In genomic region chr1:162206749-162207635, GRCh38 we compare ENCODE assay signal across 11 cellular contexts.
A peak's percentile ranks its signal among the peaks of the same experiment; 100 is the strongest.
DNase-seq lines count a peak whose midpoint lies in the region; ATAC-seq, FAIRE-seq and TF ChIP-seq lines count a peak whose summit lies in the region.
"Had no signal": no experiment of that assay in that cellular context is flagged by ENCODE, and none has a peak within 500 bp of the region (broad histone marks: within the 10 kb centered on the region; RNA-seq: fewer than 3 reads in every experiment).

No MANE protein-coding gene starts in this region.

- H3K9me3 ChIP-seq in HEK293 (ENCODE audit: control insufficient read depth, insufficient read depth, low read depth, low read length) (no peaks in the 10 kb centered on the region), pancreas (no peaks in the 10 kb centered on the region)

- H3K27ac ChIP-seq in HEK293 (ENCODE audit: extremely low read depth, low read depth, low read length) (peak overlapping the region; percentile 56), pancreas (peak overlapping the region in 3 of 4 donors; percentile 6 to 66 (median 53))
- H3K27ac ChIP-seq: KMS-11 had no signal

- no peaks in the 10 kb centered on the region for H3K36me3 ChIP-seq in HEK293 (ENCODE audit: control insufficient read depth in 2 of 2, insufficient read depth in 1 of 2, low read length in 2 of 2)
- H3K36me3 ChIP-seq in pancreas: no peaks in the 10 kb centered on the region

- no peaks in the 10 kb centered on the region for H3K27me3 ChIP-seq in pancreas

- H3K4me1 ChIP-seq in HEK293 (ENCODE audit: control insufficient read depth, insufficient read depth, low read length) (peaks cover 29% of the 10 kb centered on the region), pancreas (peaks cover 0 to 15% (median 10%) of the 10 kb centered on the region in 3 donors)

- in situ Hi-C loops in GM13976 (cut with MboI; ENCODE audit: low sequenced_read_pairs, unreplicated experiment): no loop called here

- FAIRE-seq in pancreas (lab: Jason Lieb, UNC): no peak

- WGBS in pancreas, 2 donors: 24 to 29% methylated on average over 12 of the region's 12 CpGs

- intact Hi-C loops in pancreas (cut with DNase I) (no loop called here), posterior vena cava (cut with DNase I) (no loop called here)

- ATAC-seq in pancreas (peak; percentile 91 to 94 (median 92)), GM21723 (IDR thresholded peaks at IDR 0.05; ENCODE audit: unreplicated experiment) (no peak), GM19328 (IDR thresholded peaks at IDR 0.05; ENCODE audit: unreplicated experiment) (no peak)

- POLR2A ChIA-PET in HEK293 (lab: Yijun Ruan, JAX): interaction anchor here (1.0 to 1.2 kb wide), 2 partner anchors 17 to 144 kb away, joined by 3 read pairs; no protein-coding TSS in a partner anchor

- TF ChIP-seq CTCF in HEK293 (tag by site-specific recombination; IDR thresholded peaks at IDR 0.05) (no peak), epithelial cell of proximal tubule (conservative IDR thresholded peaks at IDR 0.05; ENCODE audit: low read depth, low read length) (peak; percentile 4), pancreas (IDR thresholded peaks at IDR 0.05) (no peak), GM13976 (IDR thresholded peaks at IDR 0.05; ENCODE audit: borderline replicate concordance, control extremely low read depth, extremely low read depth, insufficient read depth, missing control alignments) (no peak)

- CTCF ChIA-PET in HEK293 (lab: Yijun Ruan, JAX): interaction anchor here (0.6 to 0.7 kb wide), 2 partner anchors 47 to 177 kb away, joined by 3 read pairs; no protein-coding TSS in a partner anchor

- DNase-seq in NCI-H226 (peak; percentile 54), epithelial cell of proximal tubule (ENCODE audit: low read depth) (peak; percentile 38), pancreas (peak; percentile 46 to 72 (median 55)), GM13976 (ENCODE audit: low spot score) (no peak), posterior vena cava (ENCODE audit: low spot score) (no peak)
- DNase-seq: activated T-cell treated with anti-CD3 and anti-CD28 coated beads for 4 hours, DND-41 had no signal

- H3K4me3 ChIP-seq in HEK293 (ENCODE audit: low read depth, low read length) (no peak overlapping the region), epithelial cell of proximal tubule (ENCODE audit: low read depth, low read length) (no peak overlapping the region), pancreas (no peak overlapping the region)

TF ChIP-seq in HEK293, 187 proteins besides CTCF, POLR2A, EP300 and RAD21 (continues in another document):
- TF ChIP-seq ZBTB48 (tag by site-specific recombination; IDR thresholded peaks at IDR 0.05) (peak; percentile 39; the same call in 1 of the 2 replicates), ZNF112 (tag by site-specific recombination; IDR thresholded peaks at IDR 0.05) (no peak), ZNF138 (tag by site-specific recombination; IDR thresholded peaks at IDR 0.05; ENCODE audit: borderline replicate concordance) (no peak), TRIM28 (IDR thresholded peaks at IDR 0.05; ENCODE audit: borderline replicate concordance, low read length) (no peak), ZNF133 (tag by site-specific recombination; IDR thresholded peaks at IDR 0.05) (no peak), YY1 (tag by site-specific recombination; IDR thresholded peaks at IDR 0.05) (no peak), ZNF157 (tag by site-specific recombination; IDR thresholded peaks at IDR 0.05) (no peak), ZFP3 (tag by site-specific recombination; IDR thresholded peaks at IDR 0.05; ENCODE audit: low read depth) (no peak), ZNF473 (tag by site-specific recombination; IDR thresholded peaks at IDR 0.05) (no peak), ZSCAN16 (tag by site-specific recombination; IDR thresholded peaks at IDR 0.05) (no peak), SETDB1 (IDR thresholded peaks at IDR 0.05; ENCODE audit: insufficient read length, low read length) (no peak), ZNF624 (tag by site-specific recombination; IDR thresholded peaks at IDR 0.05) (no peak), ZBTB21 (tag by site-specific recombination; IDR thresholded peaks at IDR 0.05) (no peak), WT1 (tag by site-specific recombination; IDR thresholded peaks at IDR 0.05) (no peak), MEIS1 (CRISPR knock-in tag; IDR thresholded peaks at IDR 0.05; ENCODE audit: borderline replicate concordance) (no peak), ZNF621 (tag by site-specific recombination; IDR thresholded peaks at IDR 0.05) (no peak), GFI1B (tag by site-specific recombination; IDR thresholded peaks at IDR 0.05) (peak; percentile 19; the same call in 1 of the 2 replicates), KLF16 (tag by site-specific recombination; IDR thresholded peaks at IDR 0.05) (no peak; the same call in 1 of the 2 replicates), REPIN1 (tag by site-specific recombination; IDR thresholded peaks at IDR 0.05; ENCODE audit: low read depth) (no peak), ZNF132 (tag by site-specific recombination; IDR thresholded peaks at IDR 0.05; ENCODE audit: borderline replicate concordance) (no peak), ZNF146 (tag by site-specific recombination; IDR thresholded peaks at IDR 0.05) (no peak), ZNF560 (tag by site-specific recombination; IDR thresholded peaks at IDR 0.05; ENCODE audit: borderline replicate concordance) (no peak), ZNF280C (tag by site-specific recombination; IDR thresholded peaks at IDR 0.05) (no peak), ZNF792 (tag by site-specific recombination; IDR thresholded peaks at IDR 0.05) (no peak), GLI4 (tag by site-specific recombination; IDR thresholded peaks at IDR 0.05) (no peak), EGR2 (tag by site-specific recombination; IDR thresholded peaks at IDR 0.05; ENCODE audit: low read depth) (peak; percentile 91), PRDM1 (tag by site-specific recombination; IDR thresholded peaks at IDR 0.05) (no peak), TSHZ1 (tag by site-specific recombination; IDR thresholded peaks at IDR 0.05; ENCODE audit: borderline replicate concordance) (no peak), SCRT2 (tag by site-specific recombination; IDR thresholded peaks at IDR 0.05) (no peak), MZF1 (tag by site-specific recombination; IDR thresholded peaks at IDR 0.05; ENCODE audit: borderline replicate concordance) (no peak), PBX3 (CRISPR knock-in tag; IDR thresholded peaks at IDR 0.05) (no peak), ZNF776 (tag by site-specific recombination; IDR thresholded peaks at IDR 0.05; ENCODE audit: borderline replicate concordance) (no peak), ZNF335 (tag by site-specific recombination; conservative IDR thresholded peaks at IDR 0.05) (0 out of 2 replicates have a peak, but pooled peaks have one; percentile 12)

Comparison
In these comparisons a context has a peak if more than half of its experiments do, and no peak if none do; other contexts are left out.
1. DNase-seq: peak in NCI-H226 (single experiment), epithelial cell of proximal tubule (single experiment) and pancreas (6 of 6); none in GM13976 (single experiment) and posterior vena cava (single experiment).
2. ATAC-seq: peak in pancreas (4 of 4); none in GM21723 (single experiment) and GM19328 (single experiment).